11 cellular contexts compared by ENCODE assay signal in genomic region chr14:71725802-71726638, GRCh38.
DNase-seq lines count a peak whose midpoint lies in the region; ATAC-seq, FAIRE-seq and TF ChIP-seq lines count a peak whose summit lies in the region.
"Had no signal": no experiment of that assay in that cellular context is flagged by ENCODE, and none has a peak within 500 bp of the region (broad histone marks: within the 10 kb centered on the region; RNA-seq: fewer than 3 reads in every experiment).

No MANE protein-coding gene starts in this region.

- no peaks in the 10 kb centered on the region for H3K9me3 ChIP-seq in hepatocyte (ENCODE audit: low read depth)

- WGBS in hepatocyte (ENCODE audit: low lambda C conversion rate, missing lambda C conversion rate): 80% methylated on average over 7 of the region's 7 CpGs

- peak overlapping the region; percentile 89 for H3K27ac ChIP-seq in hepatocyte

- TF ChIP-seq CTCF in astrocyte of the cerebellum (IDR thresholded peaks at IDR 0.05; ENCODE audit: low read depth, low read length, missing control alignments) (no peak), hepatocyte (IDR thresholded peaks at IDR 0.05; ENCODE audit: poor library complexity) (no peak)

- H4K20me1 ChIP-seq in hepatocyte (ENCODE audit: insufficient read depth, poor library complexity, severe bottlenecking): no peaks in the 10 kb centered on the region

- peaks cover 5% of the 10 kb centered on the region for H3K4me1 ChIP-seq in hepatocyte (ENCODE audit: insufficient read depth)

- no peak overlapping the region for H2AFZ ChIP-seq in hepatocyte

- DNase-seq in AG08395 (ENCODE audit: low spot score) (peak; percentile 79), HPDE6-E6E7 (ENCODE audit: extremely low spot score) (peak; percentile 33), astrocyte of the cerebellum (ENCODE audit: low read depth) (peak; percentile 36), hepatocyte (ENCODE audit: low spot score) (peak; percentile 37), RCC 7860 (ENCODE audit: low spot score) (no peak), SW480 (ENCODE audit: low spot score) (no peak)
- no peak for DNase-seq in stimulated activated CD4-positive, alpha-beta T cell treated with anti-CD3 and anti-CD28 coated beads, Interleukin-2, amount 100 ng/mL, for 48 hours
- DNase-seq: activated T-cell treated with anti-CD3 and anti-CD28 coated beads, Interleukin-2, amount 50 U/mL, for 4 hours; kidney; NCI-H2081 had no signal

- no peaks in the 10 kb centered on the region for H3K9me2 ChIP-seq in hepatocyte (replicated peaks; ENCODE audit: insufficient read depth)

- H3K79me2 ChIP-seq in hepatocyte: no peaks in the 10 kb centered on the region

- no peaks in the 10 kb centered on the region for H3K36me3 ChIP-seq in hepatocyte (replicated peaks; ENCODE audit: insufficient read depth, low read depth)

- H3K4me2 ChIP-seq in hepatocyte: no peak overlapping the region

- in situ Hi-C loops in astrocyte of the cerebellum (cut with HindIII; ENCODE audit: low sequenced_read_pairs): no loop called here

- H3K4me3 ChIP-seq in astrocyte of the cerebellum (ENCODE audit: low read depth, low read length) (no peak overlapping the region), hepatocyte (no peak overlapping the region)

- H3K27me3 ChIP-seq in hepatocyte: no peaks in the 10 kb centered on the region

- ATAC-seq in GM18519 (IDR thresholded peaks at IDR 0.05; ENCODE audit: low FRiP score, unreplicated experiment): no peak
- ATAC-seq: activated T-cell treated with anti-CD3 and anti-CD28 coated beads, Interleukin-2, amount 50 U/mL, for 4 hours had no signal

- no peak for FAIRE-seq in RCC 7860 (lab: Jason Lieb, UNC)
- FAIRE-seq: kidney had no signal

Comparison
In these comparisons a context has a peak if more than half of its experiments do, and no peak if none do; other contexts are left out.
1. DNase-seq: peak in AG08395 (single experiment), HPDE6-E6E7 (single experiment), astrocyte of the cerebellum (single experiment) and hepatocyte (single experiment); none in RCC 7860 (single experiment), stimulated activated CD4-positive, alpha-beta T cell treated with anti-CD3 and anti-CD28 coated beads, Interleukin-2, amount 100 ng/mL, for 48 hours (0 of 2) and SW480 (single experiment).